Comparison of ENCODE assay signal across 1 cellular context in genomic region chr3:126851382-126851781, GRCh38.
TF ChIP-seq lines count a peak whose summit lies in the region.

No MANE protein-coding gene starts in this region.

TF ChIP-seq in GM23338, 12 proteins besides CTCF, POLR2A, EP300 and RAD21 (continued from another document):
- TF ChIP-seq REST (IDR thresholded peaks at IDR 0.05; ENCODE audit: unreplicated experiment), result no peak
- TF ChIP-seq EZH2 (IDR thresholded peaks at IDR 0.05; ENCODE audit: low read depth, unreplicated experiment), result no peak
- TF ChIP-seq EZH2phosphoT487 (IDR thresholded peaks at IDR 0.05; ENCODE audit: unreplicated experiment), result no peak
- no peak for TF ChIP-seq CREB1 (CRISPR knock-in tag; IDR thresholded peaks at IDR 0.05; ENCODE audit: low read depth)
- TF ChIP-seq ZNF462 (CRISPR knock-in tag; IDR thresholded peaks at IDR 0.05), result no peak
- no peak for TF ChIP-seq NANOG (IDR thresholded peaks at IDR 0.05; ENCODE audit: borderline replicate concordance)
- TF ChIP-seq ZNF114 (CRISPR knock-in tag; IDR thresholded peaks at IDR 0.05), result no peak
- TF ChIP-seq, protein P1, sequence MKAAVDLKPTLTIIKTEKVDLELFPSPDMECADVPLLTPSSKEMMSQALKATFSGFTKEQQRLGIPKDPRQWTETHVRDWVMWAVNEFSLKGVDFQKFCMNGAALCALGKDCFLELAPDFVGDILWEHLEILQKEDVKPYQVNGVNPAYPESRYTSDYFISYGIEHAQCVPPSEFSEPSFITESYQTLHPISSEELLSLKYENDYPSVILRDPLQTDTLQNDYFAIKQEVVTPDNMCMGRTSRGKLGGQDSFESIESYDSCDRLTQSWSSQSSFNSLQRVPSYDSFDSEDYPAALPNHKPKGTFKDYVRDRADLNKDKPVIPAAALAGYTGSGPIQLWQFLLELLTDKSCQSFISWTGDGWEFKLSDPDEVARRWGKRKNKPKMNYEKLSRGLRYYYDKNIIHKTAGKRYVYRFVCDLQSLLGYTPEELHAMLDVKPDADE (IDR thresholded peaks at IDR 0.05), result no peak
- TF ChIP-seq STAT1 (IDR thresholded peaks at IDR 0.05; ENCODE audit: unreplicated experiment), result no peak
- TF ChIP-seq ZNF331 (CRISPR knock-in tag; IDR thresholded peaks at IDR 0.05; ENCODE audit: low read depth), result no peak
TF ChIP-seq in GM23338: peak in this region for 0.
